21 cellular contexts compared by ENCODE assay signal in genomic region chrX:118883994-118884393, GRCh38.
DNase-seq lines count a peak whose midpoint lies in the region; ATAC-seq, FAIRE-seq and TF ChIP-seq lines count a peak whose summit lies in the region.
"Had no signal": no experiment of that assay in that cellular context is flagged by ENCODE, and none has a peak within 500 bp of the region (broad histone marks: within the 10 kb centered on the region; RNA-seq: fewer than 3 reads in every experiment).

No MANE protein-coding gene starts in this region.

- 82% methylated on average over 7 of the region's 7 CpGs for WGBS in hepatocyte (ENCODE audit: low lambda C conversion rate, missing lambda C conversion rate)
- WGBS in aorta, 2 donors = 80 to 90% methylated on average over 7 of the region's 7 CpGs

- H3K4me1 ChIP-seq in PC-9 (replicated peaks; ENCODE audit: insufficient read depth) = 0 out of 2 replicates have a peak, but pooled peaks cover 5% of the 10 kb centered on the region
- no peaks in the 10 kb centered on the region for H3K4me1 ChIP-seq in hepatocyte (ENCODE audit: insufficient read depth)
- H3K4me1 ChIP-seq in aorta (ENCODE audit: control insufficient read depth in 1 of 2, insufficient read depth in 2 of 2, low read length in 2 of 2) = no peaks in the 10 kb centered on the region
- H3K4me1 ChIP-seq: BLaER1, Caco-2 had no signal

- ATAC-seq in GM21528 (IDR thresholded peaks at IDR 0.05; ENCODE audit: low FRiP score, unreplicated experiment) (no peak), aorta (ENCODE audit: low FRiP score) (no peak)
- ATAC-seq: CD8-positive, alpha-beta T cell had no signal

- H3K27me3 ChIP-seq in PC-9 (ENCODE audit: insufficient read depth, low read depth) (no peaks in the 10 kb centered on the region), hepatocyte (no peaks in the 10 kb centered on the region), aorta (ENCODE audit: control insufficient read depth in 1 of 2, insufficient read depth in 2 of 2, low read length in 1 of 2) (no peaks in the 10 kb centered on the region)
- H3K27me3 ChIP-seq: BLaER1 had no signal

- peak overlapping the region; percentile 67 for H3K4me2 ChIP-seq in PC-9
- H3K4me2 ChIP-seq in hepatocyte = no peak overlapping the region
- H3K4me2 ChIP-seq: BLaER1 had no signal

- H3K4me3 ChIP-seq in PC-9 (peak overlapping the region; percentile 50; the same call in 1 of the 2 replicates), hepatocyte (no peak overlapping the region), aorta (ENCODE audit: low read length in 2 of 2) (no peak overlapping the region)
- H3K4me3 ChIP-seq: BLaER1, GM23248 had no signal

- no peak for TF ChIP-seq CTCF in PC-9 (conservative IDR thresholded peaks at IDR 0.05)
- no peak for TF ChIP-seq CTCF in hepatocyte (IDR thresholded peaks at IDR 0.05; ENCODE audit: poor library complexity)

- H2AFZ ChIP-seq in PC-9 (no peak overlapping the region), hepatocyte (no peak overlapping the region)
- H2AFZ ChIP-seq: GM23248 had no signal

- POLR2A ChIA-PET in PC-9 (lab: Charles Lee; ENCODE audit: unreplicated experiment) = interaction anchor here (0.6 to 0.8 kb wide), 7 partner anchors 13 to 209 kb away, joined by 3 to 5 read pairs (median 3); no protein-coding TSS in a partner anchor

- peaks cover 4% of the 10 kb centered on the region; the same call in 1 of the 2 replicates for H3F3A ChIP-seq in PC-9 (ENCODE audit: insufficient read depth, low read depth)

- peak overlapping the region; percentile 66 for H3K27ac ChIP-seq in PC-9
- no peak overlapping the region for H3K27ac ChIP-seq in hepatocyte
- no peak overlapping the region for H3K27ac ChIP-seq in aorta (ENCODE audit: low read depth in 1 of 2, low read length in 2 of 2)
- H3K27ac ChIP-seq: BLaER1, C4-2B, GM23248 had no signal

- CTCF ChIA-PET in PC-9 (lab: Charles Lee) = interaction anchor here (0.6 kb wide), 1 partner anchor 527 kb away, joined by 7 read pairs; no protein-coding TSS in a partner anchor

- FAIRE-seq in colon (lab: Jason Lieb, UNC) = peak; percentile 41
- FAIRE-seq: GM12892, H1 had no signal

- TSS peak; percentile 98 for BruUV-seq in PC-9 (replicated peaks; lab: Mats Ljungman, UMichigan)

- H3K9me3 ChIP-seq in PC-9 (ENCODE audit: insufficient read depth, low read depth) = no peaks in the 10 kb centered on the region
- no peaks in the 10 kb centered on the region for H3K9me3 ChIP-seq in hepatocyte (ENCODE audit: low read depth)
- no peaks in the 10 kb centered on the region for H3K9me3 ChIP-seq in aorta (ENCODE audit: control insufficient read depth, low read length)
- H3K9me3 ChIP-seq: BLaER1, Caco-2 had no signal

- H3K79me2 ChIP-seq in PC-9 (ENCODE audit: low read depth) (peaks cover 9% of the 10 kb centered on the region), hepatocyte (no peaks in the 10 kb centered on the region)

- peak; percentile 33 for DNase-seq in DMS53 (lab: John Stamatoyannopoulos, UW)
- DNase-seq in PC-9 = no peak
- DNase-seq in SIG-M5 treated with dmso at 0.1 percent for 504 hours (lab: John Stamatoyannopoulos, UW; ENCODE audit: unreplicated experiment) = no peak
- no peak for DNase-seq in hepatocyte (ENCODE audit: low spot score)
- DNase-seq in aorta = no peak
- DNase-seq: 8988T; Caco-2; CD4-positive, CD25-positive, alpha-beta regulatory T cell; CD8-positive, alpha-beta T cell; DMS153; DMS79 treated with DMSO at 0.1 percent for 48 hours; GF-D8; GM23248; H7; HCEC 1CT had no signal

- no peaks in the 10 kb centered on the region for H4K20me1 ChIP-seq in PC-9 (ENCODE audit: insufficient read depth)
- H4K20me1 ChIP-seq in hepatocyte (ENCODE audit: insufficient read depth, poor library complexity, severe bottlenecking) = no peaks in the 10 kb centered on the region
- H4K20me1 ChIP-seq: BLaER1 had no signal

- intact Hi-C loops in PC-9 (cut with micrococcal nuclease; ENCODE audit: unreplicated experiment) (loop anchor here (2.0 kb wide), 1 partner anchor 93 kb away; no protein-coding TSS in a partner anchor), aorta (cut with DNase I) (no loop called here)

- H3K9me2 ChIP-seq in PC-9 (ENCODE audit: insufficient read depth) = no peaks in the 10 kb centered on the region
- H3K9me2 ChIP-seq in hepatocyte (replicated peaks; ENCODE audit: insufficient read depth) = no peaks in the 10 kb centered on the region

- H3K36me3 ChIP-seq in PC-9 (ENCODE audit: low read depth) = no peaks in the 10 kb centered on the region
- no peaks in the 10 kb centered on the region for H3K36me3 ChIP-seq in hepatocyte (replicated peaks; ENCODE audit: insufficient read depth, low read depth)
- no peaks in the 10 kb centered on the region for H3K36me3 ChIP-seq in aorta (ENCODE audit: control insufficient read depth in 1 of 2, insufficient read depth in 2 of 2, low read length in 1 of 2)
- H3K36me3 ChIP-seq: BLaER1 had no signal
